In genomic region chr1:61451214-61451968, GRCh38 we compare ENCODE assay signal across 18 cellular contexts.
DNase-seq lines count a peak whose midpoint lies in the region; ATAC-seq and TF ChIP-seq lines count a peak whose summit lies in the region.
"Had no signal": no experiment of that assay in that cellular context is flagged by ENCODE, and none has a peak within 500 bp of the region (broad histone marks: within the 10 kb centered on the region; RNA-seq: fewer than 3 reads in every experiment).

No MANE protein-coding gene starts in this region.

- H3K27me3 Mint-ChIP-seq in naive thymus-derived CD8-positive, alpha-beta T cell, result no peaks in the 10 kb centered on the region
- H3K27me3 Mint-ChIP-seq: activated CD8-positive, alpha-beta memory T cell treated with anti-CD3 and anti-CD28 coated beads, Interleukin-2, amount 10 ng/mL, durations not matched to agents 7 days and 5 days had no signal

- peaks cover 0 to 11% (median 0%) of the 10 kb centered on the region in 3 donors for H3K36me3 Mint-ChIP-seq in naive thymus-derived CD8-positive, alpha-beta T cell
- H3K36me3 Mint-ChIP-seq: activated CD8-positive, alpha-beta memory T cell treated with anti-CD3 and anti-CD28 coated beads, Interleukin-2, amount 10 ng/mL, durations not matched to agents 7 days and 5 days had no signal

- DNase-seq in adrenal gland (no peak), H4 (ENCODE audit: low spot score) (no peak), NCI-H2171 (lab: John Stamatoyannopoulos, UW) (no peak), cortex of kidney (lab: John Stamatoyannopoulos, UW) (no peak)
- DNase-seq in naive thymus-derived CD8-positive, alpha-beta T cell, result no peak
- DNase-seq: activated CD8-positive, alpha-beta memory T cell treated with anti-CD3 and anti-CD28 coated beads, Interleukin-2, amount 10 ng/mL, durations not matched to agents 7 days and 5 days; activated gamma-delta T cell treated with Interleukin-2 at 50 U/mL for 16 hours; DMS79 treated with DMSO at 0.1 percent for 48 hours; effector CD8-positive, alpha-beta T cell; immature natural killer cell; MG63; NCI-H2029 treated with DMSO at 0.1 percent for 48 hours; NCI-H526 treated with DMSO at 0.1 percent for 48 hours; stimulated activated CD4-positive, alpha-beta T cell treated with anti-CD3 and anti-CD28 coated beads, Interleukin-4, amount 100 ng/mL, for 4 hours had no signal

- POLR2A ChIA-PET in HEK293 (lab: Yijun Ruan, JAX), result interaction anchor here (1.1 kb wide), 1 partner anchor 374 kb away, joined by 3 read pairs; no protein-coding TSS in a partner anchor
- POLR2A ChIA-PET in naive thymus-derived CD8-positive, alpha-beta T cell (lab: Charles Lee), result no interaction called here

- H3K4me1 Mint-ChIP-seq in naive thymus-derived CD8-positive, alpha-beta T cell, result peaks cover 7 to 18% (median 16%) of the 10 kb centered on the region in 4 donors

- H3K4me3 ChIP-seq in HEK293 (ENCODE audit: low read depth, low read length) (no peak overlapping the region), adrenal gland (no peak overlapping the region), skin epidermis (no peak overlapping the region)
- H3K4me3 ChIP-seq: MG63 had no signal

- no peaks in the 10 kb centered on the region for H3K9me3 Mint-ChIP-seq in naive thymus-derived CD8-positive, alpha-beta T cell
- H3K9me3 Mint-ChIP-seq: immature natural killer cell had no signal

- CTCF ChIA-PET in HEK293 (lab: Yijun Ruan, JAX), result interaction anchor here (0.5 to 1.8 kb wide), 7 partner anchors 26 to 481 kb away, joined by 3 to 10 read pairs (median 4); no protein-coding TSS in a partner anchor

- H3K27ac Mint-ChIP-seq in naive thymus-derived CD8-positive, alpha-beta T cell, result peak overlapping the region in 3 of 10 donors; percentile 12 to 40 (median 14)
- H3K27ac Mint-ChIP-seq: activated CD8-positive, alpha-beta memory T cell treated with anti-CD3 and anti-CD28 coated beads, Interleukin-2, amount 10 ng/mL, durations not matched to agents 7 days and 5 days had no signal

- intact Hi-C loops in adrenal gland (cut with DNase I), result no loop called here

- TF ChIP-seq POLR2A in adrenal gland (IDR thresholded peaks at IDR 0.05), result no peak

- peak overlapping the region; percentile 68 for H3K27ac ChIP-seq in HEK293 (ENCODE audit: extremely low read depth, low read depth, low read length)
- peak overlapping the region in 3 of 5 donors; percentile 51 to 80 (median 72) for H3K27ac ChIP-seq in adrenal gland
- H3K27ac ChIP-seq in layer of hippocampus (ENCODE audit: low read depth, low read length), result peak overlapping the region; percentile 24
- H3K27ac ChIP-seq in skin epidermis, result peak overlapping the region in 14 of 21 experiments; percentile 3 to 83 (median 40)

- H3K4me1 ChIP-seq in HEK293 (ENCODE audit: control insufficient read depth, insufficient read depth, low read length) (peaks cover 35% of the 10 kb centered on the region), adrenal gland (replicated peaks in 1 of 2) (peaks cover 24 to 54% of the 10 kb centered on the region in 2 donors)

- H3K36me3 ChIP-seq in HEK293 (ENCODE audit: control insufficient read depth in 2 of 2, insufficient read depth in 1 of 2, low read length in 2 of 2) (peaks cover 0 to 7% of the 10 kb centered on the region in 2 experiments; a peak in 2 of 3 replicates), adrenal gland (replicated peaks in 1 of 2) (peaks cover 0 to 8% of the 10 kb centered on the region in 2 donors)
- H3K36me3 ChIP-seq: MG63 had no signal

- WGBS in adrenal gland, 4 donors, result 69 to 85% (median 77%) methylated on average over 12 of the region's 12 CpGs

- H3K27me3 ChIP-seq in adrenal gland (no peaks in the 10 kb centered on the region), layer of hippocampus (ENCODE audit: control insufficient read depth, insufficient read depth, low read length) (no peaks in the 10 kb centered on the region)
- H3K27me3 ChIP-seq: MG63 had no signal

- ATAC-seq in naive thymus-derived CD8-positive, alpha-beta T cell, result no peak
- ATAC-seq: activated CD8-positive, alpha-beta memory T cell treated with anti-CD3 and anti-CD28 coated beads, Interleukin-2, amount 10 ng/mL, durations not matched to agents 7 days and 5 days; Panc1 had no signal

- H3K4me3 Mint-ChIP-seq in naive thymus-derived CD8-positive, alpha-beta T cell, result no peak overlapping the region
- H3K4me3 Mint-ChIP-seq: activated CD8-positive, alpha-beta memory T cell treated with anti-CD3 and anti-CD28 coated beads, Interleukin-2, amount 10 ng/mL, durations not matched to agents 7 days and 5 days; immature natural killer cell had no signal

- TF ChIP-seq CTCF in HEK293 (tag by site-specific recombination; IDR thresholded peaks at IDR 0.05), result no peak
- TF ChIP-seq CTCF in adrenal gland (IDR thresholded peaks at IDR 0.05), result no peak

- H3K9me3 ChIP-seq in HEK293 (ENCODE audit: control insufficient read depth, insufficient read depth, low read depth, low read length) (no peaks in the 10 kb centered on the region), adrenal gland (replicated peaks in 1 of 3) (no peaks in the 10 kb centered on the region)
- H3K9me3 ChIP-seq: MG63 had no signal

TF ChIP-seq in HEK293, 187 proteins besides CTCF, POLR2A, EP300 and RAD21:
- no peak for TF ChIP-seq ZNF184 (tag by site-specific recombination; IDR thresholded peaks at IDR 0.05)
- peak; percentile 35; the same call in 1 of the 2 replicates for TF ChIP-seq PRDM6 (tag by site-specific recombination; IDR thresholded peaks at IDR 0.05)
- no peak for TF ChIP-seq ZNF350 (tag by site-specific recombination; IDR thresholded peaks at IDR 0.05)
- TF ChIP-seq ZBTB7A (tag by site-specific recombination; IDR thresholded peaks at IDR 0.05; ENCODE audit: low read depth), result no peak
- TF ChIP-seq ZNF324 (tag by site-specific recombination; IDR thresholded peaks at IDR 0.05), result no peak
- peak; percentile 82; the same call in 1 of the 2 replicates for TF ChIP-seq TCF7L2 (IDR thresholded peaks at IDR 0.05; ENCODE audit: borderline replicate concordance, low read depth, low read length)
- no peak for TF ChIP-seq ZNF354C (tag by site-specific recombination; IDR thresholded peaks at IDR 0.05; ENCODE audit: borderline replicate concordance, low read depth)
